ENCODE assay signal across 8 cellular contexts in genomic region chr6:20688710-20689500, GRCh38.
A peak's percentile ranks its signal among the peaks of the same experiment; 100 is the strongest.
DNase-seq lines count a peak whose midpoint lies in the region; ATAC-seq and TF ChIP-seq lines count a peak whose summit lies in the region.

No MANE protein-coding gene starts in this region.

- ATAC-seq in GM19452 (IDR thresholded peaks at IDR 0.05; ENCODE audit: unreplicated experiment) (peak; percentile 85), HG03280 (IDR thresholded peaks at IDR 0.05; ENCODE audit: unreplicated experiment) (peak; percentile 97), SK-N-SH treated with all-trans-retinoic acid at 6 μM for 48 hours (peak; percentile 42), psoas muscle (no peak)

- H3K27ac ChIP-seq in psoas muscle = no peak overlapping the region

- TF ChIP-seq CTCF in psoas muscle (IDR thresholded peaks at IDR 0.05) = no peak

- intact Hi-C loops in psoas muscle (cut with DNase I) = no loop called here

- peak; percentile 36 for DNase-seq in D341Med (ENCODE audit: low spot score)
- peak; percentile 88 for DNase-seq in skeletal muscle cell (ENCODE audit: low read depth)
- DNase-seq in psoas muscle = no peak
- DNase-seq in SIG-M5 (lab: John Stamatoyannopoulos, UW) = no peak
- no peak for DNase-seq in GM19240 (ENCODE audit: insufficient read length, low spot score)

- H3K36me3 ChIP-seq in psoas muscle (ENCODE audit: insufficient read depth in 1 of 2, low read depth in 1 of 2) = no peaks in the 10 kb centered on the region

- peaks cover 5% of the 10 kb centered on the region for H3K4me1 ChIP-seq in psoas muscle

- H3K4me3 ChIP-seq in skeletal muscle cell (ENCODE audit: low read depth, low read length) (no peak overlapping the region), psoas muscle (no peak overlapping the region)

- no peaks in the 10 kb centered on the region for H3K27me3 ChIP-seq in psoas muscle (ENCODE audit: insufficient read depth in 3 of 3, low read length in 2 of 3)

- WGBS in psoas muscle, 3 donors = 76 to 87% (median 80%) methylated on average over 4 of the region's 4 CpGs

- no peaks in the 10 kb centered on the region for H3K9me3 ChIP-seq in psoas muscle

TF ChIP-seq in SK-N-SH treated with all-trans-retinoic acid at 6 μM for 48 hours, 23 proteins besides CTCF, POLR2A, EP300 and RAD21:
- TF ChIP-seq ISL1 (CRISPR knock-in tag; IDR thresholded peaks at IDR 0.05) = no peak
- TF ChIP-seq TCF4 (CRISPR knock-in tag; IDR thresholded peaks at IDR 0.05; ENCODE audit: borderline replicate concordance) = no peak
- TF ChIP-seq, protein P1, sequence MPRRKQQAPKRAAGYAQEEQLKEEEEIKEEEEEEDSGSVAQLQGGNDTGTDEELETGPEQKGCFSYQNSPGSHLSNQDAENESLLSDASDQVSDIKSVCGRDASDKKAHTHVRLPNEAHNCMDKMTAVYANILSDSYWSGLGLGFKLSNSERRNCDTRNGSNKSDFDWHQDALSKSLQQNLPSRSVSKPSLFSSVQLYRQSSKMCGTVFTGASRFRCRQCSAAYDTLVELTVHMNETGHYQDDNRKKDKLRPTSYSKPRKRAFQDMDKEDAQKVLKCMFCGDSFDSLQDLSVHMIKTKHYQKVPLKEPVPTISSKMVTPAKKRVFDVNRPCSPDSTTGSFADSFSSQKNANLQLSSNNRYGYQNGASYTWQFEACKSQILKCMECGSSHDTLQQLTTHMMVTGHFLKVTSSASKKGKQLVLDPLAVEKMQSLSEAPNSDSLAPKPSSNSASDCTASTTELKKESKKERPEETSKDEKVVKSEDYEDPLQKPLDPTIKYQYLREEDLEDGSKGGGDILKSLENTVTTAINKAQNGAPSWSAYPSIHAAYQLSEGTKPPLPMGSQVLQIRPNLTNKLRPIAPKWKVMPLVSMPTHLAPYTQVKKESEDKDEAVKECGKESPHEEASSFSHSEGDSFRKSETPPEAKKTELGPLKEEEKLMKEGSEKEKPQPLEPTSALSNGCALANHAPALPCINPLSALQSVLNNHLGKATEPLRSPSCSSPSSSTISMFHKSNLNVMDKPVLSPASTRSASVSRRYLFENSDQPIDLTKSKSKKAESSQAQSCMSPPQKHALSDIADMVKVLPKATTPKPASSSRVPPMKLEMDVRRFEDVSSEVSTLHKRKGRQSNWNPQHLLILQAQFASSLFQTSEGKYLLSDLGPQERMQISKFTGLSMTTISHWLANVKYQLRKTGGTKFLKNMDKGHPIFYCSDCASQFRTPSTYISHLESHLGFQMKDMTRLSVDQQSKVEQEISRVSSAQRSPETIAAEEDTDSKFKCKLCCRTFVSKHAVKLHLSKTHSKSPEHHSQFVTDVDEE (CRISPR knock-in tag; IDR thresholded peaks at IDR 0.05) = no peak
- no peak for TF ChIP-seq ZNF565 (CRISPR knock-in tag; conservative IDR thresholded peaks at IDR 0.05; ENCODE audit: low read depth)
- no peak for TF ChIP-seq PPARA (CRISPR knock-in tag; IDR thresholded peaks at IDR 0.05; ENCODE audit: borderline replicate concordance)

Comparison
In these comparisons a context has a peak if more than half of its experiments do, and no peak if none do; other contexts are left out.
1. DNase-seq: peak in D341Med (single experiment) and skeletal muscle cell (single experiment); none in psoas muscle (0 of 2), SIG-M5 (single experiment) and GM19240 (single experiment).
2. ATAC-seq: peak in GM19452 (single experiment), HG03280 (single experiment) and SK-N-SH treated with all-trans-retinoic acid at 6 μM for 48 hours (single experiment); none in psoas muscle (0 of 4).